Comparison of ENCODE assay signal across 14 cellular contexts in genomic region chr7:41054960-41055700, GRCh38.
"Had no signal": no experiment of that assay in that cellular context is flagged by ENCODE, and none has a peak within 500 bp of the region (broad histone marks: within the 10 kb centered on the region; RNA-seq: fewer than 3 reads in every experiment).

No MANE protein-coding gene starts in this region.

- ATAC-seq: activated CD4-positive, CD25-positive, alpha-beta regulatory T cell treated with anti-CD3 and anti-CD28 coated beads, Interleukin-2, amount 50 U/mL, for 24 hours; activated naive CD8-positive, alpha-beta T cell treated with anti-CD3 and anti-CD28 coated beads, Interleukin-2, amount 50 U/mL, for 24 hours; activated T-helper 17 cell treated with anti-CD3 and anti-CD28 coated beads, Interleukin-2, amount 50 U/mL, for 72 hours; foreskin keratinocyte; lower lobe of right lung; stimulated activated naive B cell treated with anti-CD40 and anti-IgM and Interleukin-4, amounts not matched to agents 10 μg/mL and 1 μg/mL and 100 μg/mL, for 72 hours had no signal

- H3K27me3 ChIP-seq: foreskin keratinocyte, ovary, thyroid gland had no signal

- H3K4me3 ChIP-seq: lower lobe of right lung, ovary, thyroid gland had no signal

- H3K36me3 ChIP-seq: lower lobe of right lung, ovary, thyroid gland had no signal

- H3K4me1 ChIP-seq: foreskin keratinocyte, lower lobe of right lung, thyroid gland had no signal

- H3K9me3 ChIP-seq: lower lobe of right lung, ovary, thyroid gland had no signal

- DNase-seq: activated naive CD4-positive, alpha-beta T cell treated with Interleukin-2 at 50 U/mL for 16 hours; activated naive CD8-positive, alpha-beta T cell treated with anti-CD3 and anti-CD28 coated beads, Interleukin-2, amount 50 U/mL, for 24 hours; aorta; cerebellar nuclear complex; effector memory CD4-positive, alpha-beta T cell; foreskin keratinocyte; head of caudate nucleus; immature natural killer cell; lower lobe of right lung; ovary; stimulated activated naive B cell treated with anti-CD40 and anti-IgM and Interleukin-4, amounts not matched to agents 10 μg/mL and 1 μg/mL and 100 μg/mL, for 72 hours; thyroid gland had no signal

- H3K27ac ChIP-seq: foreskin keratinocyte, lower lobe of right lung, ovary, thyroid gland had no signal
